In genomic region chr4:80101768-80102116, GRCh38 we compare ENCODE assay signal across 27 cellular contexts. TPM values are rescaled to one million over a fixed set of nuclear protein-coding genes. Genes with fewer than 3 reads are reported as not detected.
DNase-seq lines count a peak whose midpoint lies in the region; ATAC-seq, FAIRE-seq and TF ChIP-seq lines count a peak whose summit lies in the region.
"Had no signal": no experiment of that assay in that cellular context is flagged by ENCODE, and none has a peak within 500 bp of the region (broad histone marks: within the 10 kb centered on the region; RNA-seq: fewer than 3 reads in every experiment).

No MANE protein-coding gene starts in this region.

- no peak for TF ChIP-seq CTCF in keratinocyte (optimal IDR thresholded peaks at IDR 0.05 in 1 of 3, IDR thresholded peaks at IDR 0.05 in 1 of 3, conservative IDR thresholded peaks at IDR 0.05 in 1 of 3; ENCODE audit: extremely low read depth in 1 of 3, insufficient read depth in 2 of 3, low read length in 3 of 3)
- TF ChIP-seq CTCF in colonic mucosa (IDR thresholded peaks at IDR 0.05), result no peak
- TF ChIP-seq CTCF in GM10266 (IDR thresholded peaks at IDR 0.05; ENCODE audit: control insufficient read depth, insufficient read depth, low read depth, missing control alignments), result no peak

- H2AFZ ChIP-seq in keratinocyte (ENCODE audit: control insufficient read depth, low read length), result no peak overlapping the region

- peak overlapping the region; percentile 92 for H3K27ac Mint-ChIP-seq in T-helper 17 cell
- H3K27ac Mint-ChIP-seq: activated B cell treated with CpG ODN at 0.5 μM for 24 hours, nephron, progenitor cell of endocrine pancreas had no signal

- no peaks in the 10 kb centered on the region for H3K27me3 Mint-ChIP-seq in T-helper 17 cell
- H3K27me3 Mint-ChIP-seq: progenitor cell of endocrine pancreas had no signal

- H3K4me3 ChIP-seq in keratinocyte (ENCODE audit: control insufficient read depth in 2 of 3, extremely low read depth in 1 of 3, insufficient read depth in 2 of 3, low read depth in 1 of 3, low read length in 3 of 3) (no peak overlapping the region), colonic mucosa (no peak overlapping the region)
- H3K4me3 ChIP-seq: BLaER1, skin epidermis, suprapubic skin had no signal

- peak overlapping the region; percentile 1 for H3K4me3 Mint-ChIP-seq in T-helper 17 cell
- H3K4me3 Mint-ChIP-seq: activated B cell treated with CpG ODN at 0.5 μM for 24 hours, nephron had no signal

- no peaks in the 10 kb centered on the region for H3K9me1 ChIP-seq in keratinocyte (ENCODE audit: control insufficient read depth, extremely low read depth, insufficient read depth, low read length)

- H3K79me2 ChIP-seq in keratinocyte (ENCODE audit: control insufficient read depth, insufficient read depth, low read length), result no peaks in the 10 kb centered on the region

- H3K4me2 ChIP-seq in keratinocyte (ENCODE audit: control insufficient read depth, extremely low read depth, insufficient read depth, low read depth, low read length), result peak overlapping the region; percentile 1
- H3K4me2 ChIP-seq: BLaER1 had no signal

- H3K27me3 ChIP-seq in keratinocyte (ENCODE audit: control insufficient read depth, extremely low read depth, insufficient read depth, low read length) (no peaks in the 10 kb centered on the region), colonic mucosa (no peaks in the 10 kb centered on the region)
- H3K27me3 ChIP-seq: BLaER1, suprapubic skin had no signal

- H3K36me3 ChIP-seq in keratinocyte (ENCODE audit: control insufficient read depth in 2 of 2, extremely low read depth in 1 of 2, insufficient read depth in 2 of 2, low read length in 2 of 2), result no peaks in the 10 kb centered on the region
- H3K36me3 ChIP-seq in colonic mucosa, result no peaks in the 10 kb centered on the region
- H3K36me3 ChIP-seq: BLaER1, suprapubic skin had no signal

- peak overlapping the region; percentile 26 for H3K9ac ChIP-seq in keratinocyte (ENCODE audit: control insufficient read depth, extremely low read depth, insufficient read depth, low read length)
- no peak overlapping the region for H3K9ac ChIP-seq in colonic mucosa (ENCODE audit: low read depth in 2 of 2, low read length in 2 of 2)
- H3K9ac ChIP-seq: BLaER1 had no signal

- dilution Hi-C loops in keratinocyte (cut with MboI; ENCODE audit: extremely low pct_ligation_motif_present, low sequenced_read_pairs), result no loop called here

- FAIRE-seq in keratinocyte (lab: Jason Lieb, UNC), result peak; percentile 39

- H3K9me3 ChIP-seq in T-helper 17 cell (ENCODE audit: control insufficient read depth, low read length, poor library complexity, severe bottlenecking) (no peaks in the 10 kb centered on the region), keratinocyte (ENCODE audit: control insufficient read depth, low read depth, low read length) (no peaks in the 10 kb centered on the region), colonic mucosa (no peaks in the 10 kb centered on the region)
- H3K9me3 ChIP-seq: suprapubic skin had no signal

- H4K20me1 ChIP-seq in keratinocyte (ENCODE audit: control insufficient read depth, extremely low read depth, insufficient read depth, low read length), result no peaks in the 10 kb centered on the region
- H4K20me1 ChIP-seq: BLaER1 had no signal

- H3K4me1 Mint-ChIP-seq in T-helper 17 cell, result peaks cover 13% of the 10 kb centered on the region
- H3K4me1 Mint-ChIP-seq: activated B cell treated with CpG ODN at 0.5 μM for 24 hours had no signal

- ATAC-seq in activated CD4-positive, CD25-positive, alpha-beta regulatory T cell treated with anti-CD3 and anti-CD28 coated beads, Interleukin-2, amount 50 U/mL, for 24 hours, result peak; percentile 83 to 87
- ATAC-seq in T-helper 17 cell, result peak; percentile 82
- ATAC-seq in HG02981 (IDR thresholded peaks at IDR 0.05; ENCODE audit: unreplicated experiment), result no peak

- H3K4me1 ChIP-seq in keratinocyte (ENCODE audit: control insufficient read depth, extremely low read depth, insufficient read depth, low read length) (peaks cover 30% of the 10 kb centered on the region), colonic mucosa (no peaks in the 10 kb centered on the region)

- H3K36me3 Mint-ChIP-seq in T-helper 17 cell (ENCODE audit: low read depth), result peaks cover 8% of the 10 kb centered on the region

- no peak for DNase-seq in activated CD4-positive, CD25-positive, alpha-beta regulatory T cell treated with anti-CD3 and anti-CD28 coated beads, Interleukin-2, amount 50 U/mL, for 72 hours
- DNase-seq in HPDE6-E6E7 (ENCODE audit: extremely low spot score), result peak; percentile 29
- no peak for DNase-seq in T-helper 17 cell
- no peak for DNase-seq in keratinocyte (ENCODE audit: low read depth, low spot score)
- no peak for DNase-seq in colonic mucosa
- no peak for DNase-seq in GM10266 (ENCODE audit: extremely low spot score)
- DNase-seq: activated B cell treated with CpG ODN at 0.5 μM for 24 hours; activated effector memory CD4-positive, alpha-beta T cell treated with anti-CD3 and anti-CD28 coated beads, Interleukin-2, amount 50 U/mL, for 16 hours; anterior cingulate cortex; cerebellar nuclear complex; DMS153; effector CD8-positive, alpha-beta T cell; kidney glomerular epithelial cell; mesendoderm; NCI-H187; NCI-H446; SHP77 treated with DMSO at 0.1 percent for 48 hours; stimulated activated CD4-positive, alpha-beta T cell treated with anti-CD3 and anti-CD28 coated beads, Interleukin-2, amount 100 ng/mL, for 48 hours; T-helper 2 cell had no signal

- peak overlapping the region; percentile 63 for H3K27ac ChIP-seq in keratinocyte (ENCODE audit: control insufficient read depth, insufficient read depth, low read length)
- H3K27ac ChIP-seq in colonic mucosa, result no peak overlapping the region
- H3K27ac ChIP-seq: 22Rv1, BLaER1, skin epidermis, suprapubic skin had no signal

- intact Hi-C loops in colonic mucosa (cut with DNase I), result no loop called here

RNA-seq across cellular contexts. Expression of gene ANTXR2, which starts 28.7 kb away (rescaled TPM):
- 10 to 100 TPM; 58.0 to 58.9 TPM for total RNA-seq in T-helper 17 cell
- 41.3 to 109 TPM (median 89.1 TPM) in 3 replicates for polyA plus RNA-seq in keratinocyte
- polyA plus RNA-seq in keratinocyte (2011; ENCODE audit: low read depth), result 36.7 TPM
- polyA plus RNA-seq in keratinocyte (2011; cell fraction: cytosol; rRNA removed), result 22.9 and 39.5 TPM in 2 replicates
- 109 and 142 TPM in 2 replicates for polyA plus RNA-seq in keratinocyte (2011; cell fraction: nucleus; rRNA removed)
- 23.2 and 154 TPM in 2 replicates for polyA plus RNA-seq in keratinocyte (2012; ENCODE audit: low replicate concordance)
- 25.4 to 104 TPM (median 30.3 TPM) in 3 replicates for polyA minus RNA-seq in keratinocyte
- 18.2 TPM for polyA minus RNA-seq in keratinocyte (2011; cell fraction: cytosol; rRNA and poly(A)+ RNA removed)
- polyA minus RNA-seq in keratinocyte (2011; cell fraction: nucleus; rRNA and poly(A)+ RNA removed), result 93.2 and 218 TPM in 2 replicates
- 100 to 1,000 TPM in 1 of 2 donors, 10 to 100 TPM in 1; 47.4 to 121 TPM for total RNA-seq in colonic mucosa
